In genomic region chr1:1307908-1308755, GRCh38 we compare ENCODE assay signal across 8 cellular contexts. TPM values are rescaled to one million over a fixed set of nuclear protein-coding genes. Genes with fewer than 3 reads are reported as not detected.
A peak's percentile ranks its signal among the peaks of the same experiment; 100 is the strongest.
DNase-seq lines count a peak whose midpoint lies in the region; ATAC-seq and TF ChIP-seq lines count a peak whose summit lies in the region.

Gene ACAP3 (minus strand): TSS chr1:1307930. CDS start chr1:1307815, 115 bp downstream.
Gene PUSL1 (plus strand): TSS chr1:1308597. CDS start chr1:1308644, 47 bp downstream.

- no peaks in the 10 kb centered on the region for H3K27me3 Mint-ChIP-seq in activated naive CD8-positive, alpha-beta T cell treated with anti-CD3 and anti-CD28 coated beads, Interleukin-2, amount 10 ng/mL, durations not matched to agents 7 days and 5 days

- H3K18ac ChIP-seq in trophoblast cell (ENCODE audit: low read length) = peak within 1 kb of the TSS; percentile 92

- peak within 1 kb of the TSS; percentile 94 for H3K4me3 Mint-ChIP-seq in activated naive CD8-positive, alpha-beta T cell treated with anti-CD3 and anti-CD28 coated beads, Interleukin-2, amount 10 ng/mL, durations not matched to agents 7 days and 5 days

- POLR2A ChIA-PET in activated naive CD8-positive, alpha-beta T cell treated with anti-CD3 and anti-CD28 coated beads, Interleukin-2, amount 10 ng/mL, durations not matched to agents 7 days and 5 days (lab: Charles Lee) = no interaction called here

- DNase-seq in NCI-H1092 treated with DMSO at 0.1 percent for 48 hours (lab: John Stamatoyannopoulos, UW) (peak; percentile 86), Right ventricle myocardium superior (peak; percentile 94), trophoblast cell (peak; percentile 82 to 92), tibial nerve (ENCODE audit: low spot score in 2 of 2) (peak; percentile 87 to 91)
- peak; percentile 94 for DNase-seq in activated naive CD8-positive, alpha-beta T cell treated with anti-CD3 and anti-CD28 coated beads, Interleukin-2, amount 10 ng/mL, durations not matched to agents 7 days and 5 days

- H4K12ac ChIP-seq in trophoblast cell (ENCODE audit: low read depth, low read length) = peak within 1 kb of the TSS; percentile 88

- peak within 1 kb of the TSS; percentile 80 for H4K8ac ChIP-seq in trophoblast cell (ENCODE audit: low read depth, low read length)

- no peaks in the 10 kb centered on the region for H3K36me3 ChIP-seq in SU-DHL-6 (ENCODE audit: low read length)
- peaks cover 36 to 37% of the 10 kb centered on the region in 2 experiments for H3K36me3 ChIP-seq in trophoblast cell (ENCODE audit: control insufficient read depth in 1 of 2, insufficient read depth in 2 of 2, low read length in 2 of 2)
- peaks cover 0 to 36% (median 0%) of the 10 kb centered on the region in 3 donors for H3K36me3 ChIP-seq in tibial nerve

- peak within 1 kb of the TSS; percentile 85 for H2BK5ac ChIP-seq in trophoblast cell (ENCODE audit: low read depth, low read length, poor library complexity)

- H4K91ac ChIP-seq in trophoblast cell (ENCODE audit: low read depth, low read length) = peak within 1 kb of the TSS; percentile 97

- H3K36me3 Mint-ChIP-seq in activated naive CD8-positive, alpha-beta T cell treated with anti-CD3 and anti-CD28 coated beads, Interleukin-2, amount 10 ng/mL, durations not matched to agents 7 days and 5 days = no peaks in the 10 kb centered on the region

- H3K9ac ChIP-seq in SU-DHL-6 (ENCODE audit: low read length) (peak within 1 kb of the TSS; percentile 99), trophoblast cell (ENCODE audit: low read length) (peak within 1 kb of the TSS; percentile 88)

- intact Hi-C loops in Right ventricle myocardium superior (cut with DNase I) = no loop called here

- peak; percentile 22 to 59 for TF ChIP-seq EP300 in tibial nerve (IDR thresholded peaks at IDR 0.05)

- H3K9me3 Mint-ChIP-seq in activated naive CD8-positive, alpha-beta T cell treated with anti-CD3 and anti-CD28 coated beads, Interleukin-2, amount 10 ng/mL, durations not matched to agents 7 days and 5 days = no peaks in the 10 kb centered on the region

- H2AFZ ChIP-seq in SU-DHL-6 (ENCODE audit: low read depth, low read length, severe bottlenecking) = peak within 1 kb of the TSS; percentile 94
- peak within 1 kb of the TSS; percentile 70 for H2AFZ ChIP-seq in trophoblast cell (ENCODE audit: insufficient read depth, low read length, poor library complexity)

- peak within 1 kb of the TSS; percentile 97 for H3K27ac Mint-ChIP-seq in activated naive CD8-positive, alpha-beta T cell treated with anti-CD3 and anti-CD28 coated beads, Interleukin-2, amount 10 ng/mL, durations not matched to agents 7 days and 5 days

- H2AK5ac ChIP-seq in trophoblast cell (ENCODE audit: low read length) = peak within 1 kb of the TSS; percentile 73

- ATAC-seq in HG02588 (IDR thresholded peaks at IDR 0.05; ENCODE audit: unreplicated experiment) = peak; percentile 57
- peak; percentile 57 for ATAC-seq in activated naive CD8-positive, alpha-beta T cell treated with anti-CD3 and anti-CD28 coated beads, Interleukin-2, amount 10 ng/mL, durations not matched to agents 7 days and 5 days (ENCODE audit: low read depth)
- ATAC-seq in Right ventricle myocardium superior (ENCODE audit: poor library complexity) = peak; percentile 79

- TF ChIP-seq CTCF in SU-DHL-6 (IDR thresholded peaks at IDR 0.05; ENCODE audit: insufficient read depth, low read length, poor library complexity, severe bottlenecking) = no peak
- TF ChIP-seq CTCF in tibial nerve (IDR thresholded peaks at IDR 0.05) = peak in 4 of 5 experiments; percentile 13 to 61 (median 34)

- H3K4me2 ChIP-seq in SU-DHL-6 (ENCODE audit: low read depth, low read length, poor library complexity, severe bottlenecking) (peak within 1 kb of the TSS; percentile 81), trophoblast cell (ENCODE audit: low read length) (peak within 1 kb of the TSS; percentile 91)

- H4K20me1 ChIP-seq in SU-DHL-6 (ENCODE audit: low read depth, low read length) = no peaks in the 10 kb centered on the region

- H3K27ac ChIP-seq in SU-DHL-6 (ENCODE audit: low read depth, low read length) = peak within 1 kb of the TSS; percentile 89
- H3K27ac ChIP-seq in trophoblast cell (ENCODE audit: low read depth, low read length) = peak within 1 kb of the TSS; percentile 94
- H3K27ac ChIP-seq in tibial nerve = peak within 1 kb of the TSS; percentile 86 to 98 (median 94)

- WGBS in trophoblast cell (ENCODE audit: extremely low coverage, insufficient coverage, insufficient read length) = no CpG with 5 or more reads among the region's 135 CpGs
- 0 to 1% methylated on average over 39 to 40 of the region's 135 CpGs for WGBS in tibial nerve, 2 donors

- peaks cover 28% of the 10 kb centered on the region for H3K79me1 ChIP-seq in trophoblast cell (ENCODE audit: low read length)

- H3K79me2 ChIP-seq in SU-DHL-6 (ENCODE audit: insufficient read depth, low read length) = peaks cover 12% of the 10 kb centered on the region
- H3K79me2 ChIP-seq in trophoblast cell (ENCODE audit: control insufficient read depth, insufficient read depth, low read length, poor library complexity) = peaks cover 26% of the 10 kb centered on the region

- H3K27me3 ChIP-seq in SU-DHL-6 (ENCODE audit: low read length) (no peaks in the 10 kb centered on the region), trophoblast cell (ENCODE audit: insufficient read depth, low read length) (no peaks in the 10 kb centered on the region), tibial nerve (no peaks in the 10 kb centered on the region)

- peaks cover 43 to 48% of the 10 kb centered on the region in 2 experiments for H3K4me1 ChIP-seq in trophoblast cell (ENCODE audit: control insufficient read depth in 1 of 2, insufficient read depth in 2 of 2, low read length in 2 of 2)
- H3K4me1 ChIP-seq in tibial nerve = peaks cover 8 to 59% (median 47%) of the 10 kb centered on the region in 4 donors

- H3K9me2 ChIP-seq in SU-DHL-6 (replicated peaks; ENCODE audit: insufficient read depth, low read length) = no peaks in the 10 kb centered on the region

- H3K4ac ChIP-seq in trophoblast cell (ENCODE audit: low read depth, low read length) = peak within 1 kb of the TSS; percentile 70

- no peaks in the 10 kb centered on the region for H3K9me3 ChIP-seq in SU-DHL-6 (ENCODE audit: insufficient read depth, low read length)
- H3K9me3 ChIP-seq in trophoblast cell (ENCODE audit: insufficient read depth, low read depth, low read length) = no peaks in the 10 kb centered on the region
- no peaks in the 10 kb centered on the region for H3K9me3 ChIP-seq in tibial nerve

- peak within 1 kb of the TSS; percentile 81 for H3K4me3 ChIP-seq in GM08714 (ENCODE audit: low read length)
- H3K4me3 ChIP-seq in SU-DHL-6 (ENCODE audit: insufficient read depth, low read length, poor library complexity, severe bottlenecking) = peak within 1 kb of the TSS; percentile 93
- H3K4me3 ChIP-seq in trophoblast cell (ENCODE audit: low read depth, low read length) = peak within 1 kb of the TSS; percentile 92
- H3K4me3 ChIP-seq in tibial nerve = peak within 1 kb of the TSS; percentile 60 to 94 (median 86)

- peak in 1 of 2 donors; percentile 13 for TF ChIP-seq POLR2A in tibial nerve (IDR thresholded peaks at IDR 0.05)

- peak within 1 kb of the TSS; percentile 86 for H2BK120ac ChIP-seq in trophoblast cell (ENCODE audit: insufficient read depth, low read length, poor library complexity)

- no peaks in the 10 kb centered on the region; the same call in 1 of the 2 replicates for H3F3A ChIP-seq in SU-DHL-6 (ENCODE audit: insufficient read depth)

- H3K4me1 Mint-ChIP-seq in activated naive CD8-positive, alpha-beta T cell treated with anti-CD3 and anti-CD28 coated beads, Interleukin-2, amount 10 ng/mL, durations not matched to agents 7 days and 5 days = peaks cover 14% of the 10 kb centered on the region

- peak within 1 kb of the TSS; percentile 2 for H2BK12ac ChIP-seq in trophoblast cell (ENCODE audit: low read length)

- H3K23ac ChIP-seq in trophoblast cell (ENCODE audit: low read length) = no peak within 1 kb of the TSS

- H3K14ac ChIP-seq in trophoblast cell (ENCODE audit: low read length) = peak within 1 kb of the TSS; percentile 93

RNA-seq across cellular contexts. Expression of gene ACAP3, which starts in this region (rescaled TPM):
- 10 to 100 TPM; 80.2 to 86.3 TPM for total RNA-seq in activated naive CD8-positive, alpha-beta T cell treated with anti-CD3 and anti-CD28 coated beads, Interleukin-2, amount 10 ng/mL, durations not matched to agents 7 days and 5 days
- 56.3 TPM for total RNA-seq in Right ventricle myocardium superior
- 29.9 and 32.2 TPM in 2 replicates for polyA plus RNA-seq in trophoblast cell (2013)
- 100 to 1,000 TPM in 1 of 4 donors, 10 to 100 TPM in 3; 34.3 to 125 (median 69.6) TPM for total RNA-seq in tibial nerve

RNA-seq across cellular contexts. Expression of gene PUSL1, which starts in this region (rescaled TPM):
- 10 to 100 TPM; 22.3 to 22.4 TPM for total RNA-seq in activated naive CD8-positive, alpha-beta T cell treated with anti-CD3 and anti-CD28 coated beads, Interleukin-2, amount 10 ng/mL, durations not matched to agents 7 days and 5 days
- 10.6 TPM for total RNA-seq in Right ventricle myocardium superior
- polyA plus RNA-seq in trophoblast cell (2013) = 29.8 and 34.5 TPM in 2 replicates
- 10 to 100 TPM; 17.5 to 22.2 (median 19.7) TPM for total RNA-seq in tibial nerve

Comparison
In these comparisons a context has a peak if more than half of its experiments do, and no peak if none do; other contexts are left out.
1. Peak in every context shown above with its lines: DNase-seq, ATAC-seq, H3K4me3 ChIP-seq and H3K27ac ChIP-seq.